ENCODE assay signal across 1 cellular context in the genomic region with DNA sequence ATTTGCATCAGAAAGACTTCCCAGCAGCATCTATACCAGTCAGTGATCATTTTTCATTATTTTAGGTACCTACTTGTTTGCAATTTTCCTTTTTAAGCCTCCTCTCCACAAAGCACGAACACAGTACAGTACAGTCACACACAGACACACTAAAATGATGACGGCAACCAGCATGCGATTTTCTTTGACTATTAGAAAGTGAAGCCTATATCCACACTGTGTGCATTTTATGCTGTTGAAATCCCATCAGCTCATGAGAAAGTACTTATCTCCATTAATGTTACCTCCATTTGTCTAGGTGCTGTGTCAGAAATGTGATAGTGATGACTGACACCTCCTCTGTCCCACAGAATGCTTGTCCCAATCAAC.
TF ChIP-seq lines count a peak whose summit lies in the region.

No MANE protein-coding gene starts in this region.

TF ChIP-seq in GM23338, 12 proteins besides CTCF, POLR2A, EP300 and RAD21 (continued from another document):
- TF ChIP-seq JUNB (IDR thresholded peaks at IDR 0.05; ENCODE audit: unreplicated experiment): no peak
- no peak for TF ChIP-seq ZNF331 (CRISPR knock-in tag; IDR thresholded peaks at IDR 0.05; ENCODE audit: low read depth)
